In genomic region chr17:78977992-78978973, GRCh38 we compare ENCODE assay signal across 11 cellular contexts. TPM values are rescaled to one million over a fixed set of nuclear protein-coding genes. Genes with fewer than 3 reads are reported as not detected.
DNase-seq lines count a peak whose midpoint lies in the region; ATAC-seq and TF ChIP-seq lines count a peak whose summit lies in the region.
"Had no signal": no experiment of that assay in that cellular context is flagged by ENCODE, and none has a peak within 500 bp of the region (broad histone marks: within the 10 kb centered on the region; RNA-seq: fewer than 3 reads in every experiment).

No MANE protein-coding gene starts in this region.

- no peaks in the 10 kb centered on the region for H3K9me3 Mint-ChIP-seq in CD4-positive, alpha-beta memory T cell
- H3K9me3 Mint-ChIP-seq in naive thymus-derived CD4-positive, alpha-beta T cell, result no peaks in the 10 kb centered on the region

- DNase-seq in CD4-positive, alpha-beta memory T cell, result no peak
- DNase-seq in NCI-H2196 treated with DMSO at 0.1 percent for 48 hours (lab: John Stamatoyannopoulos, UW; ENCODE audit: unreplicated experiment) (peak; percentile 22), coronary artery (ENCODE audit: low spot score) (no peak), hippocampal formation (lab: John Stamatoyannopoulos, UW) (no peak), ascending aorta (ENCODE audit: low spot score in 2 of 2) (no peak), NCI-H187 treated with DMSO at 0.1 percent for 48 hours (lab: John Stamatoyannopoulos, UW) (no peak)
- no peak for DNase-seq in naive thymus-derived CD4-positive, alpha-beta T cell
- DNase-seq: activated CD8-positive, alpha-beta memory T cell treated with anti-CD3 and anti-CD28 coated beads, Interleukin-2, amount 50 U/mL, for 48 hours; foreskin fibroblast; GF-D8 had no signal

- H3K27ac Mint-ChIP-seq in CD4-positive, alpha-beta memory T cell, result peak overlapping the region in 3 of 7 donors; percentile 8 to 84 (median 25)
- H3K27ac Mint-ChIP-seq in naive thymus-derived CD4-positive, alpha-beta T cell, result peak overlapping the region in 4 of 9 donors; percentile 42 to 95 (median 90)

- H3K27me3 Mint-ChIP-seq in CD4-positive, alpha-beta memory T cell, result no peaks in the 10 kb centered on the region
- H3K27me3 Mint-ChIP-seq in naive thymus-derived CD4-positive, alpha-beta T cell, result no peaks in the 10 kb centered on the region

- H3K4me1 Mint-ChIP-seq in CD4-positive, alpha-beta memory T cell, result peaks cover 4 to 38% (median 15%) of the 10 kb centered on the region in 4 donors
- H3K4me1 Mint-ChIP-seq in naive thymus-derived CD4-positive, alpha-beta T cell, result peaks cover 12 to 28% (median 21%) of the 10 kb centered on the region in 7 donors

- no peaks in the 10 kb centered on the region for H3K9me3 ChIP-seq in CD4-positive, alpha-beta memory T cell (ENCODE audit: control insufficient read depth in 1 of 2, low read length in 2 of 2)
- no peaks in the 10 kb centered on the region for H3K9me3 ChIP-seq in naive thymus-derived CD4-positive, alpha-beta T cell (ENCODE audit: control insufficient read depth in 2 of 3, low read length in 3 of 3)
- no peaks in the 10 kb centered on the region for H3K9me3 ChIP-seq in ascending aorta

- peak overlapping the region in 7 of 8 donors; percentile 2 to 85 (median 77) for H3K4me3 Mint-ChIP-seq in CD4-positive, alpha-beta memory T cell
- H3K4me3 Mint-ChIP-seq in naive thymus-derived CD4-positive, alpha-beta T cell, result peak overlapping the region; percentile 77 to 89 (median 84)

- POLR2A ChIA-PET in CD4-positive, alpha-beta memory T cell (lab: Charles Lee; ENCODE audit: partially characterized antibody), result no interaction called here
- POLR2A ChIA-PET in naive thymus-derived CD4-positive, alpha-beta T cell (lab: Charles Lee), result interaction anchor here (0.5 kb wide), 1 partner anchor 901 kb away, joined by 3 read pairs; no protein-coding TSS in a partner anchor

- TF ChIP-seq CTCF in coronary artery (IDR thresholded peaks at IDR 0.05) (no peak), ascending aorta (IDR thresholded peaks at IDR 0.05) (no peak)

- peaks cover 27% of the 10 kb centered on the region for H3K4me1 ChIP-seq in CD4-positive, alpha-beta memory T cell (ENCODE audit: insufficient read depth, low read length)
- peaks cover 0 to 28% of the 10 kb centered on the region in 2 donors for H3K4me1 ChIP-seq in naive thymus-derived CD4-positive, alpha-beta T cell (ENCODE audit: control insufficient read depth in 2 of 2, insufficient read depth in 2 of 2, low read length in 2 of 2)
- peaks cover 4 to 31% of the 10 kb centered on the region in 2 donors for H3K4me1 ChIP-seq in ascending aorta

- CTCF ChIA-PET in CD4-positive, alpha-beta memory T cell (lab: Charles Lee; ENCODE audit: partially characterized antibody), result interaction anchor here (1.7 kb wide), 1 partner anchor 15 kb away, joined by 4 read pairs; no protein-coding TSS in a partner anchor
- CTCF ChIA-PET in naive thymus-derived CD4-positive, alpha-beta T cell (lab: Charles Lee), result interaction anchor here (1.0 kb wide), 1 partner anchor 36 kb away, joined by 3 read pairs; no protein-coding TSS in a partner anchor

- peaks cover 0 to 3% of the 10 kb centered on the region in 2 donors for H3K36me3 Mint-ChIP-seq in CD4-positive, alpha-beta memory T cell
- no peaks in the 10 kb centered on the region for H3K36me3 Mint-ChIP-seq in naive thymus-derived CD4-positive, alpha-beta T cell

- intact Hi-C loops in CD4-positive, alpha-beta memory T cell (cut with micrococcal nuclease), result no loop called here
- intact Hi-C loops in naive thymus-derived CD4-positive, alpha-beta T cell (cut with micrococcal nuclease), result no loop called here
- intact Hi-C loops in ascending aorta (cut with DNase I), result no loop called here

- H3K4me3 ChIP-seq in CD4-positive, alpha-beta memory T cell (ENCODE audit: low read length in 2 of 2), result no peak overlapping the region
- peak overlapping the region; percentile 31 for H3K4me3 ChIP-seq in coronary artery
- no peak overlapping the region for H3K4me3 ChIP-seq in naive thymus-derived CD4-positive, alpha-beta T cell (ENCODE audit: low read length)
- H3K4me3 ChIP-seq in ascending aorta, result peak overlapping the region in 1 of 2 donors; percentile 47

- H3K36me3 ChIP-seq in CD4-positive, alpha-beta memory T cell (ENCODE audit: insufficient read depth, low read length), result no peaks in the 10 kb centered on the region
- H3K36me3 ChIP-seq in naive thymus-derived CD4-positive, alpha-beta T cell (ENCODE audit: control insufficient read depth in 2 of 3, insufficient read depth in 3 of 3, low read length in 3 of 3), result peaks cover 0 to 18% (median 0%) of the 10 kb centered on the region in 3 experiments
- no peaks in the 10 kb centered on the region for H3K36me3 ChIP-seq in ascending aorta

- no peaks in the 10 kb centered on the region for H3K27me3 ChIP-seq in CD4-positive, alpha-beta memory T cell (ENCODE audit: insufficient read depth, low read length)
- H3K27me3 ChIP-seq in naive thymus-derived CD4-positive, alpha-beta T cell (ENCODE audit: control insufficient read depth in 2 of 2, insufficient read depth in 2 of 2, low read length in 2 of 2), result no peaks in the 10 kb centered on the region
- H3K27me3 ChIP-seq in ascending aorta, result no peaks in the 10 kb centered on the region

- ATAC-seq in naive thymus-derived CD4-positive, alpha-beta T cell, result no peak
- ATAC-seq in HG03108 (IDR thresholded peaks at IDR 0.05; ENCODE audit: unreplicated experiment), result no peak

- H3K27ac ChIP-seq in CD4-positive, alpha-beta memory T cell (ENCODE audit: low read depth, low read length), result no peak overlapping the region
- H3K27ac ChIP-seq in coronary artery (peak overlapping the region in 1 of 2 donors; percentile 88), ascending aorta (peak overlapping the region in 1 of 2 donors; percentile 86)
- H3K27ac ChIP-seq in naive thymus-derived CD4-positive, alpha-beta T cell (ENCODE audit: low read depth, low read length), result peak overlapping the region; percentile 73

RNA-seq across cellular contexts. Expression of gene LGALS3BP, which starts 1.4 kb away (rescaled TPM):
- total RNA-seq in CD4-positive, alpha-beta memory T cell, result 10 to 100 TPM; 44.8 to 45.5 TPM
- polyA plus RNA-seq in CD4-positive, alpha-beta memory T cell, result 10 to 100 TPM; 56.4 to 70.7 TPM
- total RNA-seq in naive thymus-derived CD4-positive, alpha-beta T cell, result 100 to 1,000 TPM in 1 of 5 experiments, 10 to 100 TPM in 4; 44.7 to 267 (median 53.9) TPM
- polyA plus RNA-seq in naive thymus-derived CD4-positive, alpha-beta T cell, result 100 to 1,000 TPM; 116 to 122 TPM
- total RNA-seq in ascending aorta, result 365 TPM

RNA-seq across cellular contexts. Expression of gene CANT1, which starts 31.3 kb away (rescaled TPM):
- 10 to 100 TPM; 57.9 to 59.4 TPM for total RNA-seq in CD4-positive, alpha-beta memory T cell
- 10 to 100 TPM in 1 of 2 donors, 1 to 10 TPM in 1; 7.2 to 10.5 TPM for polyA plus RNA-seq in CD4-positive, alpha-beta memory T cell
- total RNA-seq in naive thymus-derived CD4-positive, alpha-beta T cell, result 10 to 100 TPM; 40.1 to 82.2 (median 43.0) TPM
- polyA plus RNA-seq in naive thymus-derived CD4-positive, alpha-beta T cell, result 10 to 100 TPM; 11.2 to 11.4 TPM
- 67.2 TPM for total RNA-seq in ascending aorta

RNA-seq across cellular contexts. Expression of gene C1QTNF1, which starts 45.7 kb away (rescaled TPM):
- total RNA-seq in CD4-positive, alpha-beta memory T cell, result not detected
- not detected for polyA plus RNA-seq in CD4-positive, alpha-beta memory T cell
- under 1 TPM in 1 of 5 experiments, not detected in 4; 0.10 TPM for total RNA-seq in naive thymus-derived CD4-positive, alpha-beta T cell
- not detected for polyA plus RNA-seq in naive thymus-derived CD4-positive, alpha-beta T cell
- total RNA-seq in ascending aorta, result 435 TPM

RNA-seq across cellular contexts. Expression of gene TIMP2, which starts 53.1 kb away (rescaled TPM):
- 1 to 10 TPM; 5.9 to 6.0 TPM for total RNA-seq in CD4-positive, alpha-beta memory T cell
- polyA plus RNA-seq in CD4-positive, alpha-beta memory T cell, result under 1 TPM in 1 of 2 donors, not detected in 1; 0.22 TPM
- 10 to 100 TPM in 1 of 5 experiments, 1 to 10 TPM in 4; 1.2 to 46.1 (median 5.8) TPM for total RNA-seq in naive thymus-derived CD4-positive, alpha-beta T cell
- under 1 TPM; 0.23 to 0.31 TPM for polyA plus RNA-seq in naive thymus-derived CD4-positive, alpha-beta T cell
- 278 TPM for total RNA-seq in ascending aorta

Comparison
In these comparisons a context has a peak if more than half of its experiments do, and no peak if none do; other contexts are left out.
1. RNA of gene C1QTNF1, which starts 45.7 kb away (total RNA-seq): 435 TPM in ascending aorta (single experiment); not detected in CD4-positive, alpha-beta memory T cell and 0.10 TPM in naive thymus-derived CD4-positive, alpha-beta T cell; every median in the first group is over 100 times any median in the second.